In genomic region chr6:43736211-43736786, GRCh38 we compare ENCODE assay signal across 20 cellular contexts. TPM values are rescaled to one million over a fixed set of nuclear protein-coding genes. Genes with fewer than 3 reads are reported as not detected.
DNase-seq lines count a peak whose midpoint lies in the region; ATAC-seq, FAIRE-seq and TF ChIP-seq lines count a peak whose summit lies in the region.
"Had no signal": no experiment of that assay in that cellular context is flagged by ENCODE, and none has a peak within 500 bp of the region (broad histone marks: within the 10 kb centered on the region; RNA-seq: fewer than 3 reads in every experiment).

No MANE protein-coding gene starts in this region.

- TF ChIP-seq RAD21 in HepG2 (CRISPR knock-in tag; IDR thresholded peaks at IDR 0.05): no peak

- TF ChIP-seq EP300 in HepG2 (IDR thresholded peaks at IDR 0.05; ENCODE audit: low read depth in 2 of 2, low read length in 2 of 2) (no peak; a peak in 1 of 4 replicates), HepG2 (CRISPR knock-in tag; IDR thresholded peaks at IDR 0.05; ENCODE audit: borderline replicate concordance) (no peak), ovary (IDR thresholded peaks at IDR 0.05) (no peak)

- H3K4me2 ChIP-seq in mammary epithelial cell (ENCODE audit: insufficient read depth, low read depth, low read length): no peak overlapping the region
- peak overlapping the region; percentile 71 for H3K4me2 ChIP-seq in HepG2 (ENCODE audit: low read depth, low read length)
- H3K4me2 ChIP-seq: A549 had no signal

- H2AFZ ChIP-seq in mammary epithelial cell (ENCODE audit: low read depth, low read length): no peak overlapping the region
- no peak overlapping the region for H2AFZ ChIP-seq in HepG2 (ENCODE audit: low read length)
- H2AFZ ChIP-seq: GM23248 had no signal

- H3K4me1 Mint-ChIP-seq in MCF 10A (ENCODE audit: insufficient read depth, unreplicated experiment): peaks cover 21% of the 10 kb centered on the region
- H3K4me1 Mint-ChIP-seq in activated T-helper 17 cell treated with anti-CD3 and anti-CD28 coated beads, Interleukin-2, amount 50 U/mL, for 72 hours: peaks cover 11% of the 10 kb centered on the region

- H3K9ac ChIP-seq in mammary epithelial cell (ENCODE audit: insufficient read depth, low read length) (no peak overlapping the region), HepG2 (ENCODE audit: insufficient read depth, low read depth, low read length) (peak overlapping the region; percentile 14; the same call in 1 of the 2 replicates), subcutaneous abdominal adipose tissue (ENCODE audit: low read length in 5 of 5) (no peak overlapping the region)
- H3K9ac ChIP-seq: GM23248 had no signal

- CTCF ChIA-PET in mammary epithelial cell (lab: Charles Lee; ENCODE audit: low non-redundant PET) (no interaction called here), MCF 10A (lab: Yijun Ruan, JAX) (interaction anchor here (1.1 to 1.3 kb wide), 3 partner anchors 12 to 39 kb away, joined by 3 to 6 read pairs (median 4); no protein-coding TSS in a partner anchor), HepG2 (lab: Yijun Ruan, JAX; ENCODE audit: low intra/inter-chr PET ratio, low total read pairs) (no interaction called here), A673 (lab: Charles Lee) (no interaction called here)

- DNase-seq in mammary epithelial cell: no peak
- no peak for DNase-seq in MCF 10A (ENCODE audit: unreplicated experiment)
- DNase-seq in HepG2 (ENCODE audit: low spot score): peak; percentile 58
- DNase-seq in A673 (ENCODE audit: low spot score): no peak
- no peak for DNase-seq in ovary
- DNase-seq: Caco-2, GM23248, IMR-90, NCI-H1417, NCI-H2029 treated with DMSO at 0.1 percent for 48 hours, NCI-H510A, NCI-H82, Right ventricle myocardium superior had no signal

- H3K36me3 ChIP-seq in mammary epithelial cell (ENCODE audit: insufficient read depth, low read length) (no peaks in the 10 kb centered on the region), HepG2 (replicated peaks in 1 of 2; ENCODE audit: control insufficient read depth in 1 of 2, insufficient read depth in 2 of 2, low read length in 2 of 2) (no peaks in the 10 kb centered on the region), subcutaneous abdominal adipose tissue (ENCODE audit: control insufficient read depth in 5 of 5, insufficient read depth in 5 of 5, low read length in 5 of 5) (no peaks in the 10 kb centered on the region), A673 (ENCODE audit: insufficient read depth, low read length, poor library complexity, severe bottlenecking) (no peaks in the 10 kb centered on the region), ovary (no peaks in the 10 kb centered on the region)

- H3K9me3 ChIP-seq in mammary epithelial cell (replicated peaks; ENCODE audit: insufficient read depth, low read length): peaks cover under 1% of the 10 kb centered on the region
- no peaks in the 10 kb centered on the region for H3K9me3 ChIP-seq in HepG2 (ENCODE audit: low read length)
- H3K9me3 ChIP-seq in subcutaneous abdominal adipose tissue (ENCODE audit: control insufficient read depth in 5 of 5, low read length in 5 of 5): no peaks in the 10 kb centered on the region
- peaks cover 3% of the 10 kb centered on the region for H3K9me3 ChIP-seq in A673 (ENCODE audit: low read depth, low read length, poor library complexity, severe bottlenecking)
- H3K9me3 ChIP-seq in ovary: no peaks in the 10 kb centered on the region
- H3K9me3 ChIP-seq: Caco-2 had no signal

- dilution Hi-C loops in mammary epithelial cell (cut with HindIII; ENCODE audit: low sequenced_read_pairs): no loop called here

- ATAC-seq in activated T-helper 17 cell treated with anti-CD3 and anti-CD28 coated beads, Interleukin-2, amount 50 U/mL, for 72 hours (replicated peaks): no peak
- ATAC-seq in HepG2 (peak; percentile 87), HG03460 (IDR thresholded peaks at IDR 0.05; ENCODE audit: unreplicated experiment) (no peak)
- ATAC-seq: A549, GM12878 had no signal

- TF ChIP-seq CTCF in mammary epithelial cell (conservative IDR thresholded peaks at IDR 0.05 in 1 of 2, IDR thresholded peaks at IDR 0.05 in 1 of 2; ENCODE audit: extremely low read depth in 1 of 2, insufficient read depth in 1 of 2, low read depth in 1 of 2, low read length in 2 of 2) (no peak), MCF 10A (IDR thresholded peaks at IDR 0.05; ENCODE audit: unreplicated experiment) (no peak), HepG2 (CRISPR knock-in tag; IDR thresholded peaks at IDR 0.05) (peak; percentile 32), A673 (conservative IDR thresholded peaks at IDR 0.05; ENCODE audit: low read depth, low read length) (no peak), ovary (IDR thresholded peaks at IDR 0.05) (no peak)

- intact Hi-C loops in mammary epithelial cell (cut with micrococcal nuclease): no loop called here
- intact Hi-C loops in MCF 10A (cut with micrococcal nuclease): no loop called here
- intact Hi-C loops in HepG2 (cut with micrococcal nuclease; ENCODE audit: unreplicated experiment): no loop called here
- intact Hi-C loops in A673 (cut with micrococcal nuclease; ENCODE audit: unreplicated experiment): no loop called here
- intact Hi-C loops in ovary (cut with DNase I): no loop called here

- H3K27me3 ChIP-seq in mammary epithelial cell (ENCODE audit: insufficient read depth, low read length) (no peaks in the 10 kb centered on the region), HepG2 (ENCODE audit: control insufficient read depth in 1 of 2, insufficient read depth in 2 of 2, low read length in 2 of 2) (peaks cover 0 to 6% of the 10 kb centered on the region in 2 experiments; a peak in 1 of 5 replicates), subcutaneous abdominal adipose tissue (ENCODE audit: control insufficient read depth in 5 of 5, insufficient read depth in 4 of 5, low read length in 5 of 5) (no peaks in the 10 kb centered on the region), A673 (replicated peaks; ENCODE audit: insufficient read depth, low read depth, low read length, poor library complexity) (no peaks in the 10 kb centered on the region), ovary (no peaks in the 10 kb centered on the region)

- H3K9me3 Mint-ChIP-seq in MCF 10A (ENCODE audit: unreplicated experiment): peaks cover 11% of the 10 kb centered on the region
- H3K9me3 Mint-ChIP-seq in activated T-helper 17 cell treated with anti-CD3 and anti-CD28 coated beads, Interleukin-2, amount 50 U/mL, for 72 hours: peaks cover 8% of the 10 kb centered on the region

- H3K79me2 ChIP-seq in mammary epithelial cell (ENCODE audit: insufficient read depth, low read length): no peaks in the 10 kb centered on the region
- H3K79me2 ChIP-seq in HepG2 (ENCODE audit: insufficient read depth, low read length): no peaks in the 10 kb centered on the region

- in situ Hi-C loops in mammary epithelial cell (cut with MboI; ENCODE audit: low sequenced_read_pairs in 2 of 2): no loop called here
- in situ Hi-C loops in HepG2 (cut with HindIII; ENCODE audit: extremely low pct_ligation_motif_present, low pct_unique_long_range_greater_than_20kb): no loop called here

- H3K27ac ChIP-seq in mammary epithelial cell (ENCODE audit: insufficient read depth, low read depth, low read length) (peak overlapping the region; percentile 3), HepG2 (ENCODE audit: extremely low read length, insufficient read depth, low read length) (no peak overlapping the region), subcutaneous abdominal adipose tissue (ENCODE audit: low read depth, low read length) (peak overlapping the region; percentile 91), A673 (ENCODE audit: low read depth, low read length, poor library complexity, severe bottlenecking) (no peak overlapping the region), ovary (no peak overlapping the region)
- H3K27ac ChIP-seq: A549, GM23248 had no signal

- H3K4me1 ChIP-seq in mammary epithelial cell (ENCODE audit: insufficient read depth, low read length) (peaks cover 59% of the 10 kb centered on the region), HepG2 (ENCODE audit: insufficient read depth, low read length) (peaks cover 83% of the 10 kb centered on the region), subcutaneous abdominal adipose tissue (ENCODE audit: control insufficient read depth in 5 of 5, insufficient read depth in 5 of 5, low read length in 5 of 5) (peaks cover 5 to 37% (median 26%) of the 10 kb centered on the region in 5 donors), A673 (ENCODE audit: insufficient read depth, low read length, poor library complexity, severe bottlenecking) (no peaks in the 10 kb centered on the region), ovary (ENCODE audit: insufficient read depth) (no peaks in the 10 kb centered on the region)
- H3K4me1 ChIP-seq: Caco-2 had no signal

- no peaks in the 10 kb centered on the region for H4K20me1 ChIP-seq in mammary epithelial cell (ENCODE audit: insufficient read depth, low read length)
- H4K20me1 ChIP-seq in HepG2 (ENCODE audit: insufficient read depth, low read length): no peaks in the 10 kb centered on the region

- POLR2A ChIA-PET in MCF 10A (lab: Yijun Ruan, JAX) (interaction anchor here (0.6 to 0.7 kb wide), 2 partner anchors 29 to 330 kb away, joined by 3 read pairs; no protein-coding TSS in a partner anchor), HepG2 (lab: Yijun Ruan, JAX) (interaction anchor here (1.0 to 1.4 kb wide), 3 partner anchors 11 to 106 kb away, joined by 3 to 4 read pairs (median 4); partner anchors contain the start of gene VEGFA), A673 (lab: Charles Lee; ENCODE audit: low non-redundant PET) (no interaction called here)

- BruUV-seq in mammary epithelial cell (replicated peaks; lab: Mats Ljungman, UMichigan): no TSS peak
- no TSS peak for BruUV-seq in MCF 10A (replicated peaks; lab: Mats Ljungman, UMichigan)
- BruUV-seq in HepG2 (replicated peaks; lab: Mats Ljungman, UMichigan): no TSS peak
- BruUV-seq in A673 (replicated peaks; lab: Mats Ljungman, UMichigan): no TSS peak

- 100% methylated on average over 2 of the region's 2 CpGs for WGBS in mammary epithelial cell (ENCODE audit: low coverage, missing lambda C conversion rate)
- 0% methylated on average over 2 of the region's 2 CpGs for WGBS in HepG2 (ENCODE audit: low lambda C conversion rate)
- WGBS in ovary, 3 donors: 85 to 96% (median 93%) methylated on average over 2 of the region's 2 CpGs

- TF ChIP-seq POLR2A in HepG2 (IDR thresholded peaks at IDR 0.05; ENCODE audit: insufficient read depth in 1 of 2, low read depth in 2 of 2, low read length in 2 of 2) (no peak), ovary (IDR thresholded peaks at IDR 0.05) (no peak)

- no peak overlapping the region for H3K4me3 Mint-ChIP-seq in MCF 10A (ENCODE audit: unreplicated experiment)
- H3K4me3 Mint-ChIP-seq in activated T-helper 17 cell treated with anti-CD3 and anti-CD28 coated beads, Interleukin-2, amount 50 U/mL, for 72 hours: no peak overlapping the region
- H3K4me3 Mint-ChIP-seq: CD14-positive monocyte had no signal

- H3K36me3 Mint-ChIP-seq in MCF 10A (ENCODE audit: insufficient read depth, unreplicated experiment): no peaks in the 10 kb centered on the region
- no peaks in the 10 kb centered on the region for H3K36me3 Mint-ChIP-seq in activated T-helper 17 cell treated with anti-CD3 and anti-CD28 coated beads, Interleukin-2, amount 50 U/mL, for 72 hours (ENCODE audit: low read depth)

- H3K27ac Mint-ChIP-seq in MCF 10A (ENCODE audit: low read depth, unreplicated experiment): no peak overlapping the region
- H3K27ac Mint-ChIP-seq in activated T-helper 17 cell treated with anti-CD3 and anti-CD28 coated beads, Interleukin-2, amount 50 U/mL, for 72 hours: peak overlapping the region; percentile 8
- H3K27ac Mint-ChIP-seq: CD14-positive monocyte had no signal

- FAIRE-seq in HepG2 (lab: Jason Lieb, UNC): peak; percentile 89
- FAIRE-seq: A549, GM12878, GM19239 had no signal

- H3K27me3 Mint-ChIP-seq in MCF 10A (ENCODE audit: insufficient read depth, unreplicated experiment): no peaks in the 10 kb centered on the region
- H3K27me3 Mint-ChIP-seq in activated T-helper 17 cell treated with anti-CD3 and anti-CD28 coated beads, Interleukin-2, amount 50 U/mL, for 72 hours: no peaks in the 10 kb centered on the region

- H3K4me3 ChIP-seq in mammary epithelial cell (replicated peaks in 1 of 3; ENCODE audit: insufficient read depth in 1 of 3, low read depth in 2 of 3, low read length in 3 of 3) (no peak overlapping the region), HepG2 (replicated peaks in 1 of 3; ENCODE audit: insufficient read depth in 1 of 3, low read depth in 2 of 3, low read length in 3 of 3) (peak overlapping the region in 1 of 3 experiments; percentile 45; a peak in 2 of 6 replicates), subcutaneous abdominal adipose tissue (ENCODE audit: low read depth in 1 of 5, low read length in 5 of 5) (no peak overlapping the region), A673 (ENCODE audit: low read depth, low read length, poor library complexity, severe bottlenecking) (no peak overlapping the region), ovary (no peak overlapping the region)
- H3K4me3 ChIP-seq: A549, GM12878, GM23248 had no signal

RNA-seq across cellular contexts. Expression of gene VEGFA, which starts 33.7 kb away (rescaled TPM):
- total RNA-seq in mammary epithelial cell: 100 to 1,000 TPM; 161 to 313 TPM
- polyA plus RNA-seq in mammary epithelial cell: 196 TPM
- polyA minus RNA-seq in mammary epithelial cell: 634 TPM
- total RNA-seq in MCF 10A (2022): 265 and 366 TPM in 2 replicates
- 100 to 1,000 TPM in 1 of 2 donors, 10 to 100 TPM in 1; 48.7 to 142 TPM for total RNA-seq in activated T-helper 17 cell treated with anti-CD3 and anti-CD28 coated beads, Interleukin-2, amount 50 U/mL, for 72 hours
- 34.1 and 68.1 TPM in 2 replicates for total RNA-seq in HepG2 (2016; rRNA removed; fragmentation: Illumina TruSeq; extraction: Trizol)
- 13.4 and 14.2 TPM in 2 replicates for total RNA-seq in HepG2 (2016; cell fraction: cytosol; rRNA removed; fragmentation: Illumina TruSeq; extraction: Trizol; ENCODE audit: low read depth)
- 26.8 and 72.7 TPM in 2 replicates for total RNA-seq in HepG2 (2016; cell fraction: insoluble cytoplasmic fraction; rRNA removed; fragmentation: Illumina TruSeq; extraction: Trizol)
- total RNA-seq in HepG2 (2016; cell fraction: membrane; rRNA removed; fragmentation: Illumina TruSeq; extraction: Trizol): 33.1 and 34.4 TPM in 2 replicates
- 81.5 and 95.8 TPM in 2 replicates for total RNA-seq in HepG2 (2016; cell fraction: nucleus; rRNA removed; fragmentation: Illumina TruSeq; extraction: Trizol)
- polyA plus RNA-seq in HepG2 (2011; rRNA removed): 629 and 1,104 TPM in 2 replicates
- polyA plus RNA-seq in HepG2 (2011; cell fraction: cytosol; rRNA removed): 292 and 298 TPM in 2 replicates
- polyA plus RNA-seq in HepG2 (2011; cell fraction: nucleus; rRNA removed): 3,652 and 4,474 TPM in 2 replicates
- polyA plus RNA-seq in HepG2 (2012): 463 and 546 TPM in 2 replicates
- 9.2 and 10.7 TPM in 2 replicates for polyA plus RNA-seq in HepG2 (2016; cell fraction: cytosol; fragmentation: Illumina TruSeq; extraction: Trizol; ENCODE audit: low read depth)
- polyA plus RNA-seq in HepG2 (2016; cell fraction: insoluble cytoplasmic fraction; fragmentation: Illumina TruSeq; extraction: Trizol; ENCODE audit: low read depth): 34.1 and 41.6 TPM in 2 replicates
- 24.8 and 25.3 TPM in 2 replicates for polyA plus RNA-seq in HepG2 (2016; cell fraction: membrane; fragmentation: Illumina TruSeq; extraction: Trizol; ENCODE audit: low read depth)
- polyA plus RNA-seq in HepG2 (2016; cell fraction: nucleus; fragmentation: Illumina TruSeq; extraction: Trizol; ENCODE audit: insufficient read depth, low read depth): 253 and 267 TPM in 2 replicates
- polyA minus RNA-seq in HepG2 (2011; rRNA and poly(A)+ RNA removed; ENCODE audit: low replicate concordance): 238 and 645 TPM in 2 replicates
- polyA minus RNA-seq in HepG2 (2011; cell fraction: cytosol; rRNA and poly(A)+ RNA removed): 122 and 136 TPM in 2 replicates
- polyA minus RNA-seq in HepG2 (2011; cell fraction: nucleus; rRNA and poly(A)+ RNA removed): 312 and 405 TPM in 2 replicates
- 116 and 144 TPM in 2 replicates for total RNA-seq in A673 (2021)
- total RNA-seq in ovary: 100 to 1,000 TPM in 1 of 7 donors, 10 to 100 TPM in 6; 19.2 to 123 (median 45.2) TPM
- 10 to 100 TPM; 20.8 to 44.7 TPM for polyA plus RNA-seq in ovary

RNA-seq across cellular contexts. Expression of gene MRPS18A, which starts 48.7 kb away (rescaled TPM):
- total RNA-seq in mammary epithelial cell (10 to 100 TPM; 27.0 to 49.0 TPM), MCF 10A (2022) (69.1 and 79.5 TPM in 2 replicates), HepG2 (2016; rRNA removed; fragmentation: Illumina TruSeq; extraction: Trizol) (89.1 and 100 TPM in 2 replicates), A673 (2021) (64.6 and 69.1 TPM in 2 replicates), ovary (10 to 100 TPM; 21.9 to 44.1 (median 25.9) TPM)
- polyA plus RNA-seq in mammary epithelial cell (63.7 TPM), HepG2 (2011; rRNA removed) (87.8 and 102 TPM in 2 replicates), ovary (10 to 100 TPM; 35.1 to 45.0 TPM)
- 39.5 TPM for polyA minus RNA-seq in mammary epithelial cell
- 10 to 100 TPM; 31.2 to 46.7 TPM for total RNA-seq in activated T-helper 17 cell treated with anti-CD3 and anti-CD28 coated beads, Interleukin-2, amount 50 U/mL, for 72 hours
- total RNA-seq in HepG2 (2016; cell fraction: cytosol; rRNA removed; fragmentation: Illumina TruSeq; extraction: Trizol; ENCODE audit: low read depth): 51.0 and 53.1 TPM in 2 replicates
- 92.0 and 115 TPM in 2 replicates for total RNA-seq in HepG2 (2016; cell fraction: insoluble cytoplasmic fraction; rRNA removed; fragmentation: Illumina TruSeq; extraction: Trizol)
- 52.2 and 52.5 TPM in 2 replicates for total RNA-seq in HepG2 (2016; cell fraction: membrane; rRNA removed; fragmentation: Illumina TruSeq; extraction: Trizol)
- total RNA-seq in HepG2 (2016; cell fraction: nucleus; rRNA removed; fragmentation: Illumina TruSeq; extraction: Trizol): 44.5 and 50.5 TPM in 2 replicates
- 108 and 150 TPM in 2 replicates for polyA plus RNA-seq in HepG2 (2011; cell fraction: cytosol; rRNA removed)
- 43.7 and 43.9 TPM in 2 replicates for polyA plus RNA-seq in HepG2 (2011; cell fraction: nucleus; rRNA removed)
- polyA plus RNA-seq in HepG2 (2012): 56.6 and 66.1 TPM in 2 replicates
- 59.0 and 63.6 TPM in 2 replicates for polyA plus RNA-seq in HepG2 (2016; cell fraction: cytosol; fragmentation: Illumina TruSeq; extraction: Trizol; ENCODE audit: low read depth)
- polyA plus RNA-seq in HepG2 (2016; cell fraction: insoluble cytoplasmic fraction; fragmentation: Illumina TruSeq; extraction: Trizol; ENCODE audit: low read depth): 121 and 138 TPM in 2 replicates
- polyA plus RNA-seq in HepG2 (2016; cell fraction: membrane; fragmentation: Illumina TruSeq; extraction: Trizol; ENCODE audit: low read depth): 49.5 and 50.7 TPM in 2 replicates
- 49.3 and 56.1 TPM in 2 replicates for polyA plus RNA-seq in HepG2 (2016; cell fraction: nucleus; fragmentation: Illumina TruSeq; extraction: Trizol; ENCODE audit: insufficient read depth, low read depth)
- polyA minus RNA-seq in HepG2 (2011; rRNA and poly(A)+ RNA removed; ENCODE audit: low replicate concordance): 146 and 147 TPM in 2 replicates
- polyA minus RNA-seq in HepG2 (2011; cell fraction: cytosol; rRNA and poly(A)+ RNA removed): 32.4 and 35.6 TPM in 2 replicates
- polyA minus RNA-seq in HepG2 (2011; cell fraction: nucleus; rRNA and poly(A)+ RNA removed): 65.1 and 66.4 TPM in 2 replicates

Comparison
In these comparisons a context has a peak if more than half of its experiments do, and no peak if none do; other contexts are left out.
1. H3K27ac ChIP-seq: peak in mammary epithelial cell (single experiment) and subcutaneous abdominal adipose tissue (single experiment); none in HepG2 (single experiment), A673 (single experiment) and ovary (0 of 2).